Comparison of ENCODE assay signal across 8 cellular contexts in genomic region chrX:41180194-41180902, GRCh38.
DNase-seq lines count a peak whose midpoint lies in the region; ATAC-seq and TF ChIP-seq lines count a peak whose summit lies in the region.

No MANE protein-coding gene starts in this region.

- H3K9me3 ChIP-seq in SK-N-SH (no peaks in the 10 kb centered on the region), adipocyte (ENCODE audit: control insufficient read depth, low read length) (no peaks in the 10 kb centered on the region), spleen (no peaks in the 10 kb centered on the region)

- ATAC-seq in GM21360 (IDR thresholded peaks at IDR 0.05; ENCODE audit: unreplicated experiment), result peak; percentile 64

- H3K4me3 ChIP-seq in SK-N-SH (ENCODE audit: low read depth in 2 of 2, low read length in 1 of 2) (no peak overlapping the region), adipocyte (ENCODE audit: low read length) (no peak overlapping the region), spleen (no peak overlapping the region)

- TF ChIP-seq RAD21 in SK-N-SH (IDR thresholded peaks at IDR 0.05; ENCODE audit: low read length), result peak; percentile 65

- intact Hi-C loops in spleen (cut with DNase I; ENCODE audit: low total_unique reads), result loop anchor here (10.0 kb wide), 1 partner anchor 74 kb away; no protein-coding TSS in a partner anchor

- no peaks in the 10 kb centered on the region for H3K27me3 ChIP-seq in SK-N-SH (ENCODE audit: insufficient read depth)
- H3K27me3 ChIP-seq in adipocyte (replicated peaks; ENCODE audit: control insufficient read depth, insufficient read depth, low read length), result no peaks in the 10 kb centered on the region
- H3K27me3 ChIP-seq in spleen (replicated peaks in 1 of 7), result no peaks in the 10 kb centered on the region

- no peak overlapping the region for H3K4me2 ChIP-seq in SK-N-SH

- TF ChIP-seq CTCF in SK-N-SH (IDR thresholded peaks at IDR 0.05), result peak; percentile 85
- peak; percentile 24 to 75 (median 60) for TF ChIP-seq CTCF in spleen (IDR thresholded peaks at IDR 0.05 in 8 of 11, conservative IDR thresholded peaks at IDR 0.05 in 3 of 11)

- TF ChIP-seq EP300 in SK-N-SH (IDR thresholded peaks at IDR 0.05; ENCODE audit: borderline replicate concordance in 1 of 2, low read depth in 1 of 2, low read length in 1 of 2), result no peak

- DNase-seq in DMS53 treated with DMSO at 0.1 percent for 48 hours (lab: John Stamatoyannopoulos, UW; ENCODE audit: unreplicated experiment) (peak; percentile 38), Kasumi-1 (lab: John Stamatoyannopoulos, UW) (peak; percentile 55 to 57), SK-N-SH (peak; percentile 44), adipocyte (ENCODE audit: low read depth) (peak; percentile 85), hepatic stellate cell (ENCODE audit: low spot score) (peak; percentile 40), spleen (no peak), NCI-H1930 (lab: John Stamatoyannopoulos, UW) (no peak)

- H2AFZ ChIP-seq in SK-N-SH (ENCODE audit: low read depth), result no peak overlapping the region

- H3F3A ChIP-seq in SK-N-SH (replicated peaks; ENCODE audit: insufficient read depth), result peaks cover 5% of the 10 kb centered on the region

- WGBS in SK-N-SH (ENCODE audit: low lambda C conversion rate), result 45% methylated on average over 5 of the region's 5 CpGs
- 13 to 26% (median 21%) methylated on average over 5 of the region's 5 CpGs for WGBS in spleen, 5 donors

- POLR2A ChIA-PET in SK-N-SH (lab: Yijun Ruan, JAX), result interaction anchor here (0.6 kb wide), 1 partner anchor 21 kb away, joined by 3 read pairs; no protein-coding TSS in a partner anchor

- H3K79me2 ChIP-seq in SK-N-SH (ENCODE audit: insufficient read depth), result peaks cover 28% of the 10 kb centered on the region

- H3K27ac ChIP-seq in SK-N-SH (ENCODE audit: low read depth in 2 of 2, low read length in 1 of 2), result no peak overlapping the region
- H3K27ac ChIP-seq in spleen, result peak overlapping the region in 5 of 8 donors; percentile 16 to 58 (median 48)

- no peaks in the 10 kb centered on the region for H3K9me2 ChIP-seq in SK-N-SH

- CTCF ChIA-PET in SK-N-SH (lab: Yijun Ruan, JAX), result interaction anchor here (0.6 to 5.8 kb wide), 40 partner anchors 8 to 1603 kb away, joined by 3 to 62 read pairs (median 4); no protein-coding TSS in a partner anchor

- no peak overlapping the region for H3K9ac ChIP-seq in SK-N-SH
- no peak overlapping the region for H3K9ac ChIP-seq in adipocyte (ENCODE audit: low read length)

- H3K36me3 ChIP-seq in SK-N-SH (replicated peaks in 1 of 2; ENCODE audit: control insufficient read depth in 1 of 2, insufficient read depth in 2 of 2, low read length in 1 of 2), result peaks cover 26 to 28% of the 10 kb centered on the region in 2 experiments
- peaks cover 38% of the 10 kb centered on the region for H3K36me3 ChIP-seq in adipocyte (ENCODE audit: control insufficient read depth, insufficient read depth, low read length, severe bottlenecking)
- peaks cover 0 to 48% (median 9%) of the 10 kb centered on the region in 6 donors for H3K36me3 ChIP-seq in spleen

- TF ChIP-seq POLR2A in spleen (IDR thresholded peaks at IDR 0.05), result no peak

- H4K20me1 ChIP-seq in SK-N-SH (ENCODE audit: insufficient read depth), result peaks cover 37% of the 10 kb centered on the region

- H3K4me1 ChIP-seq in SK-N-SH (ENCODE audit: control insufficient read depth in 1 of 2, insufficient read depth in 2 of 2, low read depth in 1 of 2, low read length in 1 of 2), result no peaks in the 10 kb centered on the region; a peak in 1 of 4 replicates
- peaks cover 4% of the 10 kb centered on the region for H3K4me1 ChIP-seq in adipocyte (ENCODE audit: control insufficient read depth, insufficient read depth, low read length)
- peaks cover 0 to 35% (median 12%) of the 10 kb centered on the region in 6 donors for H3K4me1 ChIP-seq in spleen

TF ChIP-seq in SK-N-SH, 30 proteins besides CTCF, POLR2A, EP300 and RAD21:
- TF ChIP-seq RXRA (IDR thresholded peaks at IDR 0.05; ENCODE audit: borderline replicate concordance, low read depth), result no peak
- no peak for TF ChIP-seq FOSL2 (IDR thresholded peaks at IDR 0.05; ENCODE audit: borderline replicate concordance, low read depth)
- TF ChIP-seq SMC3 (IDR thresholded peaks at IDR 0.05; ENCODE audit: low read depth, low read length), result peak; percentile 70
- TF ChIP-seq FOXM1 (IDR thresholded peaks at IDR 0.05; ENCODE audit: low read depth), result no peak
- TF ChIP-seq USF1 (IDR thresholded peaks at IDR 0.05; ENCODE audit: borderline replicate concordance, low read depth), result no peak
- TF ChIP-seq SIN3A (IDR thresholded peaks at IDR 0.05; ENCODE audit: borderline replicate concordance, low read depth, low read length), result no peak
- no peak for TF ChIP-seq EZH2phosphoT487 (IDR thresholded peaks at IDR 0.05; ENCODE audit: borderline replicate concordance, low read depth)
- no peak for TF ChIP-seq IRF3 (IDR thresholded peaks at IDR 0.05; ENCODE audit: low read depth, low read length)
- TF ChIP-seq ZBTB33 (IDR thresholded peaks at IDR 0.05; ENCODE audit: borderline replicate concordance, low read depth), result no peak
TF ChIP-seq in SK-N-SH: peak in this region for 1.

Comparison
In these comparisons a context has a peak if more than half of its experiments do, and no peak if none do; other contexts are left out.
1. DNase-seq: peak in DMS53 treated with DMSO at 0.1 percent for 48 hours (single experiment), Kasumi-1 (2 of 2), SK-N-SH (single experiment), adipocyte (single experiment) and hepatic stellate cell (single experiment); none in spleen (single experiment) and NCI-H1930 (0 of 2).
2. H3K27ac ChIP-seq: peak in spleen (5 of 8); none in SK-N-SH (0 of 2).